ENCODE assay signal across 16 cellular contexts in the genomic region with DNA sequence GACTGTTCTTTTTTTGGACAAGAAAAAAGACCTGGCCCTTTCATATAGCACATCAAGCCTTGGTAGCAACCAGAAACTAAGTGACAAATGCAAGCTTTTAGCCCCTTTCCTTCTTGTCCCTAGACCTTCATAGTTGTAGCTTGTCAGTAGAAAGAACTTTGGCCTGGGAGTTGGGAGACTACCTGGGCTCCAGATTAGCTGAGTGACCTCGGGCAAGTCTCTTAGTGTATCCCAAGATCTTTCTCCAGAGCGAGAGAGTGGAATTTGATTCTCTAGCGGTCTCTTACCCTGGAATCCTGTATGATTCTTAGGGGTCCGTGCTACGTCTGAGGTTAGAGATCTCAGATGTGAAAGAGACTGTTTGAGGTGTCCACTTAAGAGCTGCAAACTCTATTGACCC.
"Had no signal": no experiment of that assay in that cellular context is flagged by ENCODE, and none has a peak within 500 bp of the region (broad histone marks: within the 10 kb centered on the region; RNA-seq: fewer than 3 reads in every experiment).

No MANE protein-coding gene starts in this region.

- H3K36me3 ChIP-seq: gastrocnemius medialis, thoracic aorta, upper lobe of right lung had no signal

- H3K4me3 ChIP-seq: coronary artery, gastrocnemius medialis, thoracic aorta, upper lobe of right lung had no signal

- H3K9me3 ChIP-seq: gastrocnemius medialis, thoracic aorta, upper lobe of right lung had no signal

- H3K27me3 ChIP-seq: gastrocnemius medialis, upper lobe of right lung had no signal

- H3K27ac ChIP-seq: coronary artery, gastrocnemius medialis had no signal

- ATAC-seq: esophagus mucosa; gastrocnemius medialis; naive thymus-derived CD4-positive, alpha-beta T cell; stimulated activated naive B cell treated with anti-CD40 and anti-IgM and Interleukin-4, amounts not matched to agents 10 μg/mL and 1 μg/mL and 100 μg/mL, for 72 hours had no signal

- DNase-seq: activated B cell treated with CpG ODN at 0.5 μM for 24 hours; activated CD4-positive, alpha-beta memory T cell treated with anti-CD3 and anti-CD28 coated beads for 36 hours; activated CD4-positive, alpha-beta T cell treated with anti-CD3 and anti-CD28 coated beads for 4 hours; activated T-cell treated with anti-CD3 and anti-CD28 coated beads for 4 hours; central memory CD4-positive, alpha-beta T cell; gastrocnemius medialis; head of caudate nucleus; naive thymus-derived CD4-positive, alpha-beta T cell; nucleus accumbens; posterior cingulate gyrus; stimulated activated naive B cell treated with anti-CD40 and anti-IgM and Interleukin-4, amounts not matched to agents 10 μg/mL and 1 μg/mL and 100 μg/mL, for 72 hours; T-helper 2 cell; upper lobe of right lung had no signal
